ENCODE assay signal across 30 cellular contexts in genomic region chr1:18879791-18880309, GRCh38.
DNase-seq lines count a peak whose midpoint lies in the region; TF ChIP-seq lines count a peak whose summit lies in the region.
"Had no signal": no experiment of that assay in that cellular context is flagged by ENCODE, and none has a peak within 500 bp of the region (broad histone marks: within the 10 kb centered on the region; RNA-seq: fewer than 3 reads in every experiment).

No MANE protein-coding gene starts in this region.

- TF ChIP-seq CTCF in RWPE1 (conservative IDR thresholded peaks at IDR 0.05; ENCODE audit: low read depth) (no peak), nephron progenitor cell (IDR thresholded peaks at IDR 0.05) (no peak)

- DNase-seq in DMS79 treated with DMSO at 0.1 percent for 48 hours (lab: John Stamatoyannopoulos, UW) = peak; percentile 60
- DNase-seq in NCI-H1092 (lab: John Stamatoyannopoulos, UW) = peak; percentile 51
- no peak for DNase-seq in RWPE1 (ENCODE audit: low spot score)
- DNase-seq in nephron progenitor cell = peak; percentile 75
- no peak for DNase-seq in NCI-H1048 (lab: John Stamatoyannopoulos, UW)
- DNase-seq in NCI-H2171 treated with DMSO at 0.1 percent for 48 hours (lab: John Stamatoyannopoulos, UW) = no peak
- DNase-seq in kidney tubule cell (ENCODE audit: low spot score) = no peak
- DNase-seq: activated CD4-positive, alpha-beta T cell treated with anti-CD3 and anti-CD28 coated beads for 36 hours; activated CD8-positive, alpha-beta T cell treated with anti-CD3 and anti-CD28 coated beads for 36 hours; activated naive CD4-positive, alpha-beta T cell treated with anti-CD3 and anti-CD28 coated beads, Interleukin-2, amount 10 ng/mL, durations not matched to agents 7 days and 5 days; adrenal gland; brain microvascular endothelial cell; COR-L47; dorsolateral prefrontal cortex; esophagus squamous epithelium; foreskin keratinocyte; head of caudate nucleus; naive B cell; NCI-H2029 treated with DMSO at 0.1 percent for 48 hours; nucleus accumbens; PC-3; sigmoid colon; stimulated activated CD4-positive, alpha-beta T cell treated with anti-CD3 and anti-CD28 coated beads, Interleukin-12 subunit alpha, Interleukin-12 subunit beta, amount 100 ng/mL, for 4 hours; stimulated activated CD4-positive, alpha-beta T cell treated with anti-CD3 and anti-CD28 coated beads, Interleukin-4, amount 100 ng/mL, for 1 hour; SW 1271; T-helper 9 cell; tibial artery had no signal

- CTCF ChIA-PET in RWPE1 (lab: Yijun Ruan, JAX) = no interaction called here

- POLR2A ChIA-PET in RWPE1 (lab: Yijun Ruan, JAX; ENCODE audit: low non-redundant PET) = no interaction called here

- H3K27me3 Mint-ChIP-seq in nephron progenitor cell (ENCODE audit: low read depth, poor library complexity) = peaks cover 71% of the 10 kb centered on the region
- H3K27me3 Mint-ChIP-seq: activated CD4-positive, alpha-beta T cell treated with anti-CD3 and anti-CD28 coated beads for 36 hours; activated CD8-positive, alpha-beta T cell treated with anti-CD3 and anti-CD28 coated beads for 36 hours; activated naive CD4-positive, alpha-beta T cell treated with anti-CD3 and anti-CD28 coated beads, Interleukin-2, amount 10 ng/mL, durations not matched to agents 7 days and 5 days; naive B cell; progenitor cell of endocrine pancreas had no signal

- H3K36me3 Mint-ChIP-seq in nephron progenitor cell (ENCODE audit: low read depth) = no peaks in the 10 kb centered on the region
- H3K36me3 Mint-ChIP-seq: activated naive CD4-positive, alpha-beta T cell treated with anti-CD3 and anti-CD28 coated beads, Interleukin-2, amount 10 ng/mL, durations not matched to agents 7 days and 5 days; naive B cell had no signal

- H3K27ac ChIP-seq in RWPE1 = 0 out of 2 replicates have a peak overlapping the region, but pooled peaks have one; percentile 6
- H3K27ac ChIP-seq: adrenal gland; BLaER1 treated with 17β-estradiol and CSF1 and Interleukin-3, amounts not matched to agents 10 nM and 100 nM; brain microvascular endothelial cell; dorsolateral prefrontal cortex; esophagus squamous epithelium; foreskin keratinocyte; sigmoid colon; tibial artery had no signal

- no peak overlapping the region for H3K27ac Mint-ChIP-seq in nephron progenitor cell
- H3K27ac Mint-ChIP-seq: activated CD4-positive, alpha-beta T cell treated with anti-CD3 and anti-CD28 coated beads for 36 hours; activated CD8-positive, alpha-beta T cell treated with anti-CD3 and anti-CD28 coated beads for 36 hours; activated naive CD4-positive, alpha-beta T cell treated with anti-CD3 and anti-CD28 coated beads, Interleukin-2, amount 10 ng/mL, durations not matched to agents 7 days and 5 days; mesothelial cell of epicardium; progenitor cell of endocrine pancreas had no signal

- H3K4me1 Mint-ChIP-seq in nephron progenitor cell = peaks cover 4% of the 10 kb centered on the region
- H3K4me1 Mint-ChIP-seq: activated CD4-positive, alpha-beta T cell treated with anti-CD3 and anti-CD28 coated beads for 36 hours; activated naive CD4-positive, alpha-beta T cell treated with anti-CD3 and anti-CD28 coated beads, Interleukin-2, amount 10 ng/mL, durations not matched to agents 7 days and 5 days; mesothelial cell of epicardium had no signal

- no peaks in the 10 kb centered on the region for H3K9me3 Mint-ChIP-seq in nephron progenitor cell
- H3K9me3 Mint-ChIP-seq: activated CD8-positive, alpha-beta T cell treated with anti-CD3 and anti-CD28 coated beads for 36 hours; activated naive CD4-positive, alpha-beta T cell treated with anti-CD3 and anti-CD28 coated beads, Interleukin-2, amount 10 ng/mL, durations not matched to agents 7 days and 5 days; mesothelial cell of epicardium; naive B cell had no signal

- H3K4me3 Mint-ChIP-seq in nephron progenitor cell = no peak overlapping the region
- H3K4me3 Mint-ChIP-seq: activated CD4-positive, alpha-beta T cell treated with anti-CD3 and anti-CD28 coated beads for 36 hours; activated CD8-positive, alpha-beta T cell treated with anti-CD3 and anti-CD28 coated beads for 36 hours; activated naive CD4-positive, alpha-beta T cell treated with anti-CD3 and anti-CD28 coated beads, Interleukin-2, amount 10 ng/mL, durations not matched to agents 7 days and 5 days; mesothelial cell of epicardium; naive B cell had no signal

Comparison
In these comparisons a context has a peak if more than half of its experiments do, and no peak if none do; other contexts are left out.
1. DNase-seq: peak in DMS79 treated with DMSO at 0.1 percent for 48 hours (single experiment), NCI-H1092 (single experiment) and nephron progenitor cell (single experiment); none in RWPE1 (single experiment), NCI-H1048 (single experiment), NCI-H2171 treated with DMSO at 0.1 percent for 48 hours (single experiment) and kidney tubule cell (single experiment).